ENCODE assay signal across 17 cellular contexts in the genomic region with DNA sequence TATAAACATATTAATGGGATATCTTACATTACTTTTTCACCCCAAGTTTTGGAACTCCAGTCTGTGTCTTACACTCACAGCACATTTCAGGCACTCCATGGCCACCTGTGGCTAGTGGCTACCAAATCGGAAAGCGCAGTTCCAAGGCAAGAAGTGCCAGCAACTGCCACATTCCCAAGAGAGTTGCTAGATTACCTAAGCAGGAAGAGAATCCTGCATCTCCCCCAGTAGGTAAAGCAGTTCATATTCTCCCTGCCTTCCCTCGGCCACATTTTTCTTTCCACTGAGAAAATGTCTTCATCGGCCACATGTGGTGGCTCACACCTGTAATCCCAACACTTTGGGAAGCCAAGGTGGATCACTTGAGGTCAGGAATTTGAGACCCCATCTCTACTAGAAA.
"Had no signal": no experiment of that assay in that cellular context is flagged by ENCODE, and none has a peak within 500 bp of the region (broad histone marks: within the 10 kb centered on the region; RNA-seq: fewer than 3 reads in every experiment).

No MANE protein-coding gene starts in this region.

- ATAC-seq: body of pancreas, heart right ventricle had no signal

- H3K9me3 Mint-ChIP-seq: activated naive CD8-positive, alpha-beta T cell treated with anti-CD3 and anti-CD28 coated beads for 36 hours; central memory CD8-positive, alpha-beta T cell; nephron had no signal

- H3K27me3 ChIP-seq: body of pancreas, heart right ventricle, thyroid gland had no signal

- H3K4me1 ChIP-seq: body of pancreas, heart right ventricle had no signal

- H3K27me3 Mint-ChIP-seq: activated naive CD8-positive, alpha-beta T cell treated with anti-CD3 and anti-CD28 coated beads for 36 hours; central memory CD8-positive, alpha-beta T cell had no signal

- H3K27ac ChIP-seq: body of pancreas, coronary artery, heart right ventricle, thyroid gland, WERI-Rb-1 had no signal

- H3K36me3 ChIP-seq: heart right ventricle, thyroid gland, WERI-Rb-1 had no signal

- H3K4me1 Mint-ChIP-seq: nephron had no signal

- H3K9me3 ChIP-seq: body of pancreas, heart right ventricle, thyroid gland had no signal

- H3K4me3 Mint-ChIP-seq: activated naive CD8-positive, alpha-beta T cell treated with anti-CD3 and anti-CD28 coated beads for 36 hours; activated T-helper 1 cell treated with anti-CD3 and anti-CD28 coated beads, Interleukin-12 subunit alpha, Interleukin-12 subunit beta, Interleukin-2, Interleukin-4 antibody, amounts not matched to agents 30 ng/mL and 10 ng/mL and 1 ng/mL, durations not matched to agents 14 hours and 24 hours and 36 hours; central memory CD8-positive, alpha-beta T cell; nephron had no signal

- H3K4me3 ChIP-seq: body of pancreas, coronary artery, heart right ventricle, thyroid gland had no signal

- DNase-seq: activated CD4-positive, alpha-beta T cell treated with anti-CD3 and anti-CD28 coated beads, Interleukin-2, amount 50 U/mL, for 4 hours; activated naive CD4-positive, alpha-beta T cell; activated naive CD8-positive, alpha-beta T cell treated with anti-CD3 and anti-CD28 coated beads for 36 hours; amniotic stem cell; body of pancreas; heart right ventricle; posterior cingulate gyrus; stimulated activated CD4-positive, alpha-beta T cell treated with anti-CD3 and anti-CD28 coated beads, Interleukin-12 subunit alpha, Interleukin-12 subunit beta, amount 100 ng/mL, for 4 hours; stimulated activated CD4-positive, alpha-beta T cell treated with anti-CD3 and anti-CD28 coated beads, Interleukin-1b, Interleukin-23, amount 100 ng/mL, for 48 hours; stimulated activated CD8-positive, alpha-beta memory T cell treated with anti-CD3 and anti-CD28 coated beads, Interleukin-4, amount 100 ng/mL, for 48 hours; stimulated activated naive CD4-positive, alpha-beta T cell; thyroid gland; WERI-Rb-1 had no signal

- H3K27ac Mint-ChIP-seq: activated naive CD8-positive, alpha-beta T cell treated with anti-CD3 and anti-CD28 coated beads for 36 hours; activated T-helper 1 cell treated with anti-CD3 and anti-CD28 coated beads, Interleukin-12 subunit alpha, Interleukin-12 subunit beta, Interleukin-2, Interleukin-4 antibody, amounts not matched to agents 30 ng/mL and 10 ng/mL and 1 ng/mL, durations not matched to agents 14 hours and 24 hours and 36 hours; nephron had no signal

- H3K36me3 Mint-ChIP-seq: activated naive CD8-positive, alpha-beta T cell treated with anti-CD3 and anti-CD28 coated beads for 36 hours had no signal
